8 cellular contexts compared by ENCODE assay signal in genomic region chr1:33094971-33095604, GRCh38. TPM values are rescaled to one million over a fixed set of nuclear protein-coding genes. Genes with fewer than 3 reads are reported as not detected.
DNase-seq lines count a peak whose midpoint lies in the region; ATAC-seq lines count a peak whose summit lies in the region.

No MANE protein-coding gene starts in this region.

- ATAC-seq in HG03520 (IDR thresholded peaks at IDR 0.05; ENCODE audit: unreplicated experiment), result no peak

- DNase-seq in activated gamma-delta T cell treated with Interleukin-2 at 50 U/mL for 16 hours (peak; percentile 23), activated gamma-delta T cell (lab: John Stamatoyannopoulos, UW) (no peak), LoVo (ENCODE audit: low spot score) (peak; percentile 60), SW480 (ENCODE audit: low spot score) (peak; percentile 47), glomerular endothelial cell (ENCODE audit: extremely low read depth, low read depth, low spot score) (peak; percentile 31), renal cortical epithelial cell (ENCODE audit: low read depth) (peak; percentile 66), globus pallidus (ENCODE audit: low spot score) (no peak)

RNA-seq across cellular contexts. Expression of gene AZIN2, which starts 14.1 kb away (rescaled TPM):
- total RNA-seq in glomerular endothelial cell (4.7 and 5.1 TPM in 2 replicates), renal cortical epithelial cell (3.5 and 5.1 TPM in 2 replicates)

RNA-seq across cellular contexts. Expression of gene AK2, which starts 58.4 kb away (rescaled TPM):
- 112 and 151 TPM in 2 replicates for total RNA-seq in glomerular endothelial cell
- 196 and 272 TPM in 2 replicates for total RNA-seq in renal cortical epithelial cell

Comparison
In these comparisons a context has a peak if more than half of its experiments do, and no peak if none do; other contexts are left out.
1. DNase-seq: peak in activated gamma-delta T cell treated with Interleukin-2 at 50 U/mL for 16 hours (single experiment), LoVo (single experiment), SW480 (single experiment), glomerular endothelial cell (single experiment) and renal cortical epithelial cell (single experiment); none in activated gamma-delta T cell (single experiment) and globus pallidus (single experiment).